In the genomic region with DNA sequence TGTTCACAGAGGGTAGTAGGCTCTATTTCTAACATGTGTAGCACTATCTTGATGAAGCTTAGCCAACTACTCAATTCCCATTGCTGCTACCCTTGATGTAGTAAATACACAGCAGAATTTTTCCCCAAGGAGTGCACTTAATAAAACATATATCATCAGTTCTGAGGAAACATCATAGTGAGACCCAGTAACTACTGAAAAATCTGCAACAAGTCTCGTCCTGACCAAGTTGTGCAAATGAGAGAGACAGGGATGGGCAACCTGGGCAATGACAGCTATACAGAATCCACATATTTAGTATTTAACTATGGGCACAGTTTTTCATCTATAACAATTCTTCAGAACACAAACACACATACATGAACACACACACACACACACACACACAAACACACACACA, we compare ENCODE assay signal across 29 cellular contexts.
"Had no signal": no experiment of that assay in that cellular context is flagged by ENCODE, and none has a peak within 500 bp of the region (broad histone marks: within the 10 kb centered on the region; RNA-seq: fewer than 3 reads in every experiment).

No MANE protein-coding gene starts in this region.

- FAIRE-seq: urothelium cell line had no signal

- H3K9me3 ChIP-seq: suprapubic skin, testis, thoracic aorta, thyroid gland, tibial artery, tibial nerve, transverse colon, upper lobe of left lung, upper lobe of right lung, uterus, vagina had no signal

- H3K36me3 Mint-ChIP-seq: stimulated activated effector memory CD8-positive, alpha-beta T cell treated with anti-CD3 and anti-CD28 coated beads, Interleukin-12 subunit alpha, Interleukin-12 subunit beta, amount 100 ng/mL, for 72 hours; stimulated activated memory B cell treated with anti-CD40 and anti-IgM and Interleukin-4, amounts not matched to agents 10 μg/mL and 1 μg/mL and 100 μg/mL, for 72 hours; stimulated activated naive B cell treated with anti-CD40 and anti-IgM and Interleukin-4, amounts not matched to agents 10 μg/mL and 1 μg/mL and 100 μg/mL, for 72 hours; type B pancreatic cell had no signal

- ATAC-seq: stimulated activated effector memory CD8-positive, alpha-beta T cell treated with anti-CD3 and anti-CD28 coated beads, Interleukin-12 subunit alpha, Interleukin-12 subunit beta, amount 100 ng/mL, for 72 hours; stimulated activated memory B cell treated with anti-CD40 and anti-IgM and Interleukin-4, amounts not matched to agents 10 μg/mL and 1 μg/mL and 100 μg/mL, for 72 hours; stimulated activated naive B cell treated with anti-CD40 and anti-IgM and Interleukin-4, amounts not matched to agents 10 μg/mL and 1 μg/mL and 100 μg/mL, for 72 hours; stimulated activated naive CD8-positive, alpha-beta T cell treated with anti-CD3 and anti-CD28 coated beads, Interleukin-15, amount 100 ng/mL, for 72 hours; stimulated activated naive CD8-positive, alpha-beta T cell treated with anti-CD3 and anti-CD28 coated beads, Interleukin-15, Interleukin-2, amounts not matched to agents 100 U/mL and 50 U/mL, for 24 hours; upper lobe of right lung had no signal

- DNase-seq: stimulated activated CD4-positive, alpha-beta T cell treated with anti-CD3 and anti-CD28 coated beads, Interleukin-2, amount 100 ng/mL, for 48 hours; stimulated activated CD4-positive, alpha-beta T cell treated with anti-CD3 and anti-CD28 coated beads, Interleukin-4, amount 100 ng/mL, for 1 hour; stimulated activated CD4-positive, alpha-beta T cell treated with anti-CD3 and anti-CD28 coated beads, Interleukin-4, amount 100 ng/mL, for 24 hours; stimulated activated CD4-positive, alpha-beta T cell treated with anti-CD3 and anti-CD28 coated beads, Interleukin-4, amount 100 ng/mL, for 4 hours; stimulated activated CD8-positive, alpha-beta memory T cell treated with anti-CD3 and anti-CD28 coated beads, Interleukin-4, amount 100 ng/mL, for 48 hours; stimulated activated naive B cell treated with anti-CD40 and anti-IgM and Interleukin-4, amounts not matched to agents 10 μg/mL and 1 μg/mL and 100 μg/mL, for 72 hours; stimulated activated naive CD4-positive, alpha-beta T cell; stimulated activated naive CD4-positive, alpha-beta T cell treated with Interleukin-2 at 50 U/mL for 16 hours; stimulated activated naive CD8-positive, alpha-beta T cell treated with anti-CD3 and anti-CD28 coated beads, Interleukin-15, amount 100 ng/mL, for 72 hours; stimulated activated naive CD8-positive, alpha-beta T cell treated with anti-CD3 and anti-CD28 coated beads, Interleukin-15, Interleukin-2, amounts not matched to agents 100 U/mL and 50 U/mL, for 24 hours; stomach; substantia nigra; testis; thyroid gland; tibial artery; transverse colon; trophoblast cell; upper lobe of left lung; upper lobe of right lung; uterus had no signal

- H3K27ac ChIP-seq: stomach, suprapubic skin, testis, thoracic aorta, thyroid gland, tibial artery, tibial nerve, transverse colon, upper lobe of left lung, upper lobe of right lung, uterus, vagina had no signal

- H3K27me3 ChIP-seq: stomach, suprapubic skin, testis, thyroid gland, tibial artery, tibial nerve, transverse colon, upper lobe of left lung, upper lobe of right lung, uterus, vagina had no signal

- H3K4me1 ChIP-seq: stomach, suprapubic skin, testis, thyroid gland, tibial artery, tibial nerve, transverse colon, upper lobe of left lung, upper lobe of right lung, uterus, vagina had no signal

- H3K36me3 ChIP-seq: stomach, suprapubic skin, thoracic aorta, thyroid gland, tibial artery, tibial nerve, transverse colon, upper lobe of left lung, upper lobe of right lung, uterus, vagina had no signal

- H3K27me3 Mint-ChIP-seq: stimulated activated memory B cell treated with anti-CD40 and anti-IgM and Interleukin-4, amounts not matched to agents 10 μg/mL and 1 μg/mL and 100 μg/mL, for 72 hours; stimulated activated naive B cell treated with anti-CD40 and anti-IgM and Interleukin-4, amounts not matched to agents 10 μg/mL and 1 μg/mL and 100 μg/mL, for 72 hours; stimulated activated naive CD8-positive, alpha-beta T cell treated with anti-CD3 and anti-CD28 coated beads, Interleukin-15, amount 100 ng/mL, for 72 hours; stimulated activated naive CD8-positive, alpha-beta T cell treated with anti-CD3 and anti-CD28 coated beads, Interleukin-15, Interleukin-2, amounts not matched to agents 100 ng/mL and 50 ng/mL, for 24 hours; type B pancreatic cell had no signal

- H3K27ac Mint-ChIP-seq: stimulated activated effector memory CD8-positive, alpha-beta T cell treated with anti-CD3 and anti-CD28 coated beads, Interleukin-12 subunit alpha, Interleukin-12 subunit beta, amount 100 ng/mL, for 72 hours; stimulated activated memory B cell treated with anti-CD40 and anti-IgM and Interleukin-4, amounts not matched to agents 10 μg/mL and 1 μg/mL and 100 μg/mL, for 72 hours; stimulated activated naive B cell treated with anti-CD40 and anti-IgM and Interleukin-4, amounts not matched to agents 10 μg/mL and 1 μg/mL and 100 μg/mL, for 72 hours; stimulated activated naive CD8-positive, alpha-beta T cell treated with anti-CD3 and anti-CD28 coated beads, Interleukin-15, amount 100 ng/mL, for 72 hours; stimulated activated naive CD8-positive, alpha-beta T cell treated with anti-CD3 and anti-CD28 coated beads, Interleukin-15, Interleukin-2, amounts not matched to agents 100 ng/mL and 50 ng/mL, for 24 hours; type B pancreatic cell had no signal

- H3K4me3 ChIP-seq: stomach, suprapubic skin, testis, thoracic aorta, thyroid gland, tibial artery, tibial nerve, transverse colon, upper lobe of left lung, upper lobe of right lung, uterus, vagina had no signal

- H3K4me3 Mint-ChIP-seq: stimulated activated effector memory CD8-positive, alpha-beta T cell treated with anti-CD3 and anti-CD28 coated beads, Interleukin-12 subunit alpha, Interleukin-12 subunit beta, amount 100 ng/mL, for 72 hours; stimulated activated memory B cell treated with anti-CD40 and anti-IgM and Interleukin-4, amounts not matched to agents 10 μg/mL and 1 μg/mL and 100 μg/mL, for 72 hours; stimulated activated naive B cell treated with anti-CD40 and anti-IgM and Interleukin-4, amounts not matched to agents 10 μg/mL and 1 μg/mL and 100 μg/mL, for 72 hours; stimulated activated naive CD8-positive, alpha-beta T cell treated with anti-CD3 and anti-CD28 coated beads, Interleukin-15, amount 100 ng/mL, for 72 hours; stimulated activated naive CD8-positive, alpha-beta T cell treated with anti-CD3 and anti-CD28 coated beads, Interleukin-15, Interleukin-2, amounts not matched to agents 100 ng/mL and 50 ng/mL, for 24 hours; type B pancreatic cell had no signal

- H3K4me1 Mint-ChIP-seq: stimulated activated effector memory CD8-positive, alpha-beta T cell treated with anti-CD3 and anti-CD28 coated beads, Interleukin-12 subunit alpha, Interleukin-12 subunit beta, amount 100 ng/mL, for 72 hours; stimulated activated memory B cell treated with anti-CD40 and anti-IgM and Interleukin-4, amounts not matched to agents 10 μg/mL and 1 μg/mL and 100 μg/mL, for 72 hours; stimulated activated naive B cell treated with anti-CD40 and anti-IgM and Interleukin-4, amounts not matched to agents 10 μg/mL and 1 μg/mL and 100 μg/mL, for 72 hours; stimulated activated naive CD8-positive, alpha-beta T cell treated with anti-CD3 and anti-CD28 coated beads, Interleukin-15, amount 100 ng/mL, for 72 hours had no signal
